ENCODE assay signal across 10 cellular contexts in genomic region chr11:59263225-59263894, GRCh38. TPM values are rescaled to one million over a fixed set of nuclear protein-coding genes. Genes with fewer than 3 reads are reported as not detected.
DNase-seq lines count a peak whose midpoint lies in the region; ATAC-seq, FAIRE-seq and TF ChIP-seq lines count a peak whose summit lies in the region.
"Had no signal": no experiment of that assay in that cellular context is flagged by ENCODE, and none has a peak within 500 bp of the region (broad histone marks: within the 10 kb centered on the region; RNA-seq: fewer than 3 reads in every experiment).

No MANE protein-coding gene starts in this region.

- no peaks in the 10 kb centered on the region for H3K9me3 ChIP-seq in body of pancreas
- H3K9me3 ChIP-seq in pancreas: no peaks in the 10 kb centered on the region
- no peaks in the 10 kb centered on the region for H3K9me3 ChIP-seq in effector memory CD4-positive, alpha-beta T cell (ENCODE audit: control insufficient read depth, low read length)
- H3K9me3 ChIP-seq: tibial nerve had no signal

- H3K27ac ChIP-seq in body of pancreas: no peak overlapping the region
- no peak overlapping the region for H3K27ac ChIP-seq in pancreas
- no peak overlapping the region for H3K27ac ChIP-seq in effector memory CD4-positive, alpha-beta T cell (ENCODE audit: insufficient read depth, low read length, poor library complexity, severe bottlenecking)
- H3K27ac ChIP-seq: tibial nerve had no signal

- intact Hi-C loops in body of pancreas (cut with DNase I): loop anchor here (10.0 kb wide), 1 partner anchor 171 kb away; the partner anchor contains the start of gene OR5A1
- intact Hi-C loops in pancreas (cut with DNase I): loop anchor here in 2 of 3 donors (5.0 to 10.0 kb wide), 2 partner anchors 161 to 169 kb away; partner anchors contain the start of gene OR5A2 (in 1 of the 2)

- 66% methylated on average over 9 of the region's 9 CpGs; no CpG with 5 or more reads in 1 of the 2 donors for WGBS in body of pancreas, 2 donors
- WGBS in pancreas, 2 donors: 65 to 66% methylated on average over 9 of the region's 9 CpGs

- no peak for TF ChIP-seq POLR2A in body of pancreas (IDR thresholded peaks at IDR 0.05)

- H3K4me3 ChIP-seq in body of pancreas: no peak overlapping the region
- H3K4me3 ChIP-seq in pancreas: no peak overlapping the region
- no peak overlapping the region for H3K4me3 ChIP-seq in effector memory CD4-positive, alpha-beta T cell (ENCODE audit: insufficient read depth, low read depth, low read length, poor library complexity, severe bottlenecking)
- H3K4me3 ChIP-seq: tibial nerve had no signal

- H3K4me1 ChIP-seq in body of pancreas: no peaks in the 10 kb centered on the region
- H3K4me1 ChIP-seq in pancreas: no peaks in the 10 kb centered on the region
- H3K4me1 ChIP-seq in effector memory CD4-positive, alpha-beta T cell (ENCODE audit: control insufficient read depth, insufficient read depth, low read length, poor library complexity, severe bottlenecking): no peaks in the 10 kb centered on the region

- no peak for ATAC-seq in body of pancreas
- peak; percentile 53 to 92 (median 77) for ATAC-seq in pancreas
- ATAC-seq in HG03095 (IDR thresholded peaks at IDR 0.05; ENCODE audit: unreplicated experiment): no peak
- ATAC-seq in GM18909 (IDR thresholded peaks at IDR 0.05; ENCODE audit: poor library complexity, unreplicated experiment): no peak

- TF ChIP-seq CTCF in LNCAP (IDR thresholded peaks at IDR 0.05) (peak; percentile 39), body of pancreas (IDR thresholded peaks at IDR 0.05) (peak; percentile 27 to 67 (median 50)), pancreas (IDR thresholded peaks at IDR 0.05) (peak in 3 of 4 donors; percentile 34 to 36 (median 35))

- peak; percentile 42 for DNase-seq in NCI-H82 (lab: John Stamatoyannopoulos, UW)
- DNase-seq in NCI-H82 treated with DMSO at 0.1 percent for 48 hours (lab: John Stamatoyannopoulos, UW; ENCODE audit: unreplicated experiment): no peak
- DNase-seq in body of pancreas: peak; percentile 35 to 68 (median 53)
- peak in 5 of 6 donors; percentile 38 to 76 (median 45) for DNase-seq in pancreas
- no peak for DNase-seq in effector memory CD4-positive, alpha-beta T cell

- H3K36me3 ChIP-seq in body of pancreas (replicated peaks in 1 of 2; ENCODE audit: insufficient read depth in 1 of 2, low read depth in 2 of 2): no peaks in the 10 kb centered on the region
- H3K36me3 ChIP-seq in pancreas: no peaks in the 10 kb centered on the region
- no peaks in the 10 kb centered on the region for H3K36me3 ChIP-seq in effector memory CD4-positive, alpha-beta T cell (ENCODE audit: control insufficient read depth, insufficient read depth, low read length)
- H3K36me3 ChIP-seq: tibial nerve had no signal

- FAIRE-seq in pancreas (lab: Jason Lieb, UNC): no peak

- no peaks in the 10 kb centered on the region for H3K27me3 ChIP-seq in body of pancreas
- no peaks in the 10 kb centered on the region for H3K27me3 ChIP-seq in pancreas
- no peaks in the 10 kb centered on the region for H3K27me3 ChIP-seq in effector memory CD4-positive, alpha-beta T cell (replicated peaks; ENCODE audit: control insufficient read depth, insufficient read depth, low read length, poor library complexity, severe bottlenecking)
- H3K27me3 ChIP-seq: tibial nerve had no signal

RNA-seq across cellular contexts. Expression of gene MPEG1, which starts 50.6 kb away (rescaled TPM):
- total RNA-seq in body of pancreas: 1 to 10 TPM; 1.3 to 3.9 TPM
- 1 to 10 TPM in 5 of 6 donors, under 1 TPM in 1; 0.51 to 7.1 (median 3.4) TPM for total RNA-seq in pancreas
- polyA plus RNA-seq in pancreas: under 1 TPM; 0.68 to 0.92 TPM
- total RNA-seq: kidney epithelial cell had no signal

Comparison
In these comparisons a context has a peak if more than half of its experiments do, and no peak if none do; other contexts are left out.
1. DNase-seq: peak in NCI-H82 (single experiment), body of pancreas (4 of 4) and pancreas (5 of 6); none in NCI-H82 treated with DMSO at 0.1 percent for 48 hours (single experiment) and effector memory CD4-positive, alpha-beta T cell (0 of 3).
2. ATAC-seq: peak in pancreas (4 of 4); none in body of pancreas (single experiment), HG03095 (single experiment) and GM18909 (single experiment).
3. Peak in every context shown above with its lines, with median percentiles within 50 percentile points of each other: CTCF ChIP-seq.